2 cellular contexts compared by ENCODE assay signal in the genomic region with DNA sequence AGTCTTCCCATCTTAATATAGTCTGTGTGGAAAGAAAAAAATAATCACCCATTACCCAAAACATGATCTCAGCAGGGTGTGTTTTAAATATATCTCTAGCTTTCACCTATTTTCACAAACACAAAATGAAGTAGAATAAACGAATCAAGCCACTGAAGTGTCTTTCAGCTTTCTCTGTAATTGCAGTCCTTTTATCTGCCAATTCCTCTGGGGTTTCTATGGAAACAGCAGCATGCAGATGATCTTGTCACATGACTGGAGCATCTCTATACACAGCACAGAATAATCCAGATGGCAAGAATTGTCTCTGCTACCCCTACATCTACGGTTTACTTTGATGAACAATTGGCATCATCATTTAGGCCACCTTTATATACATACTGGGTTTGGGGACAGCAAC.
TF ChIP-seq lines count a peak whose summit lies in the region.

No MANE protein-coding gene starts in this region.

TF ChIP-seq in K562, 482 proteins besides CTCF, POLR2A, EP300 and RAD21:
- TF ChIP-seq RAD51 (IDR thresholded peaks at IDR 0.05; ENCODE audit: borderline replicate concordance, low read depth) (peak; percentile 68; the same call in 1 of the 2 replicates), RFX1 (IDR thresholded peaks at IDR 0.05) (peak; percentile 79), CBFA2T2 (conservative IDR thresholded peaks at IDR 0.05) (0 out of 2 replicates have a peak, but pooled peaks have one; percentile 6), RCOR1 (IDR thresholded peaks at IDR 0.05; ENCODE audit: borderline replicate concordance in 1 of 2, low read depth in 2 of 2, low read length in 2 of 2) (0 out of 4 replicates have a peak, but pooled peaks of 1 of the 2 experiments have one; percentile 7)
- TF ChIP-seq, protein P1, sequence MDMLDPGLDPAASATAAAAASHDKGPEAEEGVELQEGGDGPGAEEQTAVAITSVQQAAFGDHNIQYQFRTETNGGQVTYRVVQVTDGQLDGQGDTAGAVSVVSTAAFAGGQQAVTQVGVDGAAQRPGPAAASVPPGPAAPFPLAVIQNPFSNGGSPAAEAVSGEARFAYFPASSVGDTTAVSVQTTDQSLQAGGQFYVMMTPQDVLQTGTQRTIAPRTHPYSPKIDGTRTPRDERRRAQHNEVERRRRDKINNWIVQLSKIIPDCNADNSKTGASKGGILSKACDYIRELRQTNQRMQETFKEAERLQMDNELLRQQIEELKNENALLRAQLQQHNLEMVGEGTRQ (CRISPR knock-in tag; IDR thresholded peaks at IDR 0.05), result peak; percentile 32; the same call in 1 of the 2 replicates
- TF ChIP-seq, protein P2, sequence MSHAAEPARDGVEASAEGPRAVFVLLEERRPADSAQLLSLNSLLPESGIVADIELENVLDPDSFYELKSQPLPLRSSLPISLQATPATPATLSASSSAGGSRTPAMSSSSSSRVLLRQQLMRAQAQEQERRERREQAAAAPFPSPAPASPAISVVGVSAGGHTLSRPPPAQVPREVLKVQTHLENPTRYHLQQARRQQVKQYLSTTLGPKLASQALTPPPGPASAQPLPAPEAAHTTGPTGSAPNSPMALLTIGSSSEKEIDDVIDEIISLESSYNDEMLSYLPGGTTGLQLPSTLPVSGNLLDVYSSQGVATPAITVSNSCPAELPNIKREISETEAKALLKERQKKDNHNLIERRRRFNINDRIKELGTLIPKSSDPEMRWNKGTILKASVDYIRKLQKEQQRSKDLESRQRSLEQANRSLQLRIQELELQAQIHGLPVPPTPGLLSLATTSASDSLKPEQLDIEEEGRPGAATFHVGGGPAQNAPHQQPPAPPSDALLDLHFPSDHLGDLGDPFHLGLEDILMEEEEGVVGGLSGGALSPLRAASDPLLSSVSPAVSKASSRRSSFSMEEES (CRISPR knock-in tag; IDR thresholded peaks at IDR 0.05), result peak; percentile 68
- TF ChIP-seq, protein P3, sequence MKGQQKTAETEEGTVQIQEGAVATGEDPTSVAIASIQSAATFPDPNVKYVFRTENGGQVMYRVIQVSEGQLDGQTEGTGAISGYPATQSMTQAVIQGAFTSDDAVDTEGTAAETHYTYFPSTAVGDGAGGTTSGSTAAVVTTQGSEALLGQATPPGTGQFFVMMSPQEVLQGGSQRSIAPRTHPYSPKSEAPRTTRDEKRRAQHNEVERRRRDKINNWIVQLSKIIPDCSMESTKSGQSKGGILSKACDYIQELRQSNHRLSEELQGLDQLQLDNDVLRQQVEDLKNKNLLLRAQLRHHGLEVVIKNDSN (CRISPR knock-in tag; IDR thresholded peaks at IDR 0.05), result peak; percentile 44; the same call in 1 of the 2 replicates

TF ChIP-seq in neural cell, 6 proteins besides CTCF, POLR2A, EP300 and RAD21:
- TF ChIP-seq, protein P4, sequence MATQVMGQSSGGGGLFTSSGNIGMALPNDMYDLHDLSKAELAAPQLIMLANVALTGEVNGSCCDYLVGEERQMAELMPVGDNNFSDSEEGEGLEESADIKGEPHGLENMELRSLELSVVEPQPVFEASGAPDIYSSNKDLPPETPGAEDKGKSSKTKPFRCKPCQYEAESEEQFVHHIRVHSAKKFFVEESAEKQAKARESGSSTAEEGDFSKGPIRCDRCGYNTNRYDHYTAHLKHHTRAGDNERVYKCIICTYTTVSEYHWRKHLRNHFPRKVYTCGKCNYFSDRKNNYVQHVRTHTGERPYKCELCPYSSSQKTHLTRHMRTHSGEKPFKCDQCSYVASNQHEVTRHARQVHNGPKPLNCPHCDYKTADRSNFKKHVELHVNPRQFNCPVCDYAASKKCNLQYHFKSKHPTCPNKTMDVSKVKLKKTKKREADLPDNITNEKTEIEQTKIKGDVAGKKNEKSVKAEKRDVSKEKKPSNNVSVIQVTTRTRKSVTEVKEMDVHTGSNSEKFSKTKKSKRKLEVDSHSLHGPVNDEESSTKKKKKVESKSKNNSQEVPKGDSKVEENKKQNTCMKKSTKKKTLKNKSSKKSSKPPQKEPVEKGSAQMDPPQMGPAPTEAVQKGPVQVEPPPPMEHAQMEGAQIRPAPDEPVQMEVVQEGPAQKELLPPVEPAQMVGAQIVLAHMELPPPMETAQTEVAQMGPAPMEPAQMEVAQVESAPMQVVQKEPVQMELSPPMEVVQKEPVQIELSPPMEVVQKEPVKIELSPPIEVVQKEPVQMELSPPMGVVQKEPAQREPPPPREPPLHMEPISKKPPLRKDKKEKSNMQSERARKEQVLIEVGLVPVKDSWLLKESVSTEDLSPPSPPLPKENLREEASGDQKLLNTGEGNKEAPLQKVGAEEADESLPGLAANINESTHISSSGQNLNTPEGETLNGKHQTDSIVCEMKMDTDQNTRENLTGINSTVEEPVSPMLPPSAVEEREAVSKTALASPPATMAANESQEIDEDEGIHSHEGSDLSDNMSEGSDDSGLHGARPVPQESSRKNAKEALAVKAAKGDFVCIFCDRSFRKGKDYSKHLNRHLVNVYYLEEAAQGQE (IDR thresholded peaks at IDR 0.05; ENCODE audit: borderline replicate concordance), result peak; percentile 52
- peak; percentile 38 for TF ChIP-seq POLR2AphosphoS5 (IDR thresholded peaks at IDR 0.05)
- peak; percentile 21 for TF ChIP-seq TAF1 (IDR thresholded peaks at IDR 0.05; ENCODE audit: low read depth)
